In the genomic region with DNA sequence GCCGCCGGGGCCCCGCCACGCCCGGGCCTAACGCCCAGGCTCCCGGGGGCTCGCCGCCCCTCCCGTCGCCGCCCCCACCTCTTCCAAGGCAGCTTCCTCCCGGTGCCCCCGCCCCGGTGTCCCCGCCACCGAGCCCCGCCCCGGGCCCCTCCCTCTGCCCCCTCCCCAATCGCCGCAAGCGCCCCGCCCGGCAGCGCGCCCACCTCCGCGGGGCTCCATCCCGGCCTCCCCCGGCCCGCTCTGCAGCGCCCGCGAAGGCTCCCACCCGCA, we compare ENCODE assay signal across 8 cellular contexts. TPM values are rescaled to one million over a fixed set of nuclear protein-coding genes. Genes with fewer than 3 reads are reported as not detected.
A peak's percentile ranks its signal among the peaks of the same experiment; 100 is the strongest.
DNase-seq lines count a peak whose midpoint lies in the region; ATAC-seq and TF ChIP-seq lines count a peak whose summit lies in the region.

No MANE protein-coding gene starts in this region.

- H3K4me1 ChIP-seq in ES-I3 (ENCODE audit: insufficient read depth, low read length) (no peaks in the 10 kb centered on the region; the same call in 1 of the 2 replicates), vagina (peaks cover 51% of the 10 kb centered on the region)

- no peak overlapping the region for H3K27ac Mint-ChIP-seq in central memory CD8-positive, alpha-beta T cell (ENCODE audit: low read depth)

- ATAC-seq in GM21619 (IDR thresholded peaks at IDR 0.05; ENCODE audit: unreplicated experiment) (peak; percentile 22), HG03342 (IDR thresholded peaks at IDR 0.05; ENCODE audit: unreplicated experiment) (no peak)
- ATAC-seq in central memory CD8-positive, alpha-beta T cell (replicated peaks; ENCODE audit: extremely low read depth, poor library complexity, severe bottlenecking): no peak

- no peaks in the 10 kb centered on the region for H3K27me3 Mint-ChIP-seq in central memory CD8-positive, alpha-beta T cell

- TF ChIP-seq POLR2A in vagina (IDR thresholded peaks at IDR 0.05): no peak

- H3K4me1 Mint-ChIP-seq in central memory CD8-positive, alpha-beta T cell: peaks cover 29% of the 10 kb centered on the region

- H3K27me3 ChIP-seq in vagina: no peaks in the 10 kb centered on the region

- no peaks in the 10 kb centered on the region for H3K9me3 Mint-ChIP-seq in central memory CD8-positive, alpha-beta T cell

- DNase-seq in NCI-H1105 (lab: John Stamatoyannopoulos, UW) (peak; percentile 58), midbrain (lab: John Stamatoyannopoulos, UW) (peak; percentile 57), vagina (ENCODE audit: extremely low spot score in 2 of 2) (no peak), NCI-H524 (lab: John Stamatoyannopoulos, UW) (no peak)
- DNase-seq in central memory CD8-positive, alpha-beta T cell (ENCODE audit: low spot score in 2 of 2): no peak

- peak overlapping the region; percentile 76 to 83 for H3K4me3 ChIP-seq in vagina

- intact Hi-C loops in vagina (cut with DNase I): no loop called here

- H3K36me3 ChIP-seq in ES-I3 (ENCODE audit: insufficient read depth, low read length): peaks cover 7% of the 10 kb centered on the region
- H3K36me3 ChIP-seq in vagina: no peaks in the 10 kb centered on the region

- H3K36me3 Mint-ChIP-seq in central memory CD8-positive, alpha-beta T cell (ENCODE audit: insufficient read depth): peaks cover 1% of the 10 kb centered on the region

- peak overlapping the region; percentile 79 for H3K4me3 Mint-ChIP-seq in central memory CD8-positive, alpha-beta T cell

- peak overlapping the region; percentile 75 for H3K27ac ChIP-seq in vagina

- H3K9me3 ChIP-seq in ES-I3 (ENCODE audit: control insufficient read depth, insufficient read depth, low read length): no peaks in the 10 kb centered on the region
- no peaks in the 10 kb centered on the region for H3K9me3 ChIP-seq in vagina

- peak overlapping the region; percentile 69 for H3K9ac ChIP-seq in ES-I3 (ENCODE audit: low read depth, low read length)

- no peak for TF ChIP-seq CTCF in vagina (IDR thresholded peaks at IDR 0.05)

RNA-seq across cellular contexts. Expression of gene STK25, which starts 0.2 kb away (rescaled TPM):
- total RNA-seq in vagina: 197 TPM

RNA-seq across cellular contexts. Expression of gene BOK, which starts 50.4 kb away (rescaled TPM):
- total RNA-seq in vagina: 35.1 TPM

Comparison
In these comparisons a context has a peak if more than half of its experiments do, and no peak if none do; other contexts are left out.
1. DNase-seq: peak in NCI-H1105 (single experiment) and midbrain (single experiment); none in central memory CD8-positive, alpha-beta T cell (0 of 2), vagina (0 of 2) and NCI-H524 (0 of 2).